In genomic region chr15:27956285-27956684, GRCh38 we compare ENCODE assay signal across 1 cellular context.
TF ChIP-seq lines count a peak whose summit lies in the region.

No MANE protein-coding gene starts in this region.

TF ChIP-seq in GM23338, 12 proteins besides CTCF, POLR2A, EP300 and RAD21 (continued from another document):
- TF ChIP-seq ZNF462 (CRISPR knock-in tag; IDR thresholded peaks at IDR 0.05) (no peak), CREB1 (CRISPR knock-in tag; IDR thresholded peaks at IDR 0.05; ENCODE audit: low read depth) (no peak), NANOG (IDR thresholded peaks at IDR 0.05; ENCODE audit: borderline replicate concordance) (no peak), STAT1 (IDR thresholded peaks at IDR 0.05; ENCODE audit: unreplicated experiment) (no peak), ZNF114 (CRISPR knock-in tag; IDR thresholded peaks at IDR 0.05) (no peak), POLR2AphosphoS5 (IDR thresholded peaks at IDR 0.05; ENCODE audit: low read depth) (no peak), JUNB (IDR thresholded peaks at IDR 0.05; ENCODE audit: unreplicated experiment) (no peak), ETS1 (IDR thresholded peaks at IDR 0.05) (no peak), ZNF331 (CRISPR knock-in tag; IDR thresholded peaks at IDR 0.05; ENCODE audit: low read depth) (no peak)
TF ChIP-seq in GM23338: peak in this region for 0.
